8 cellular contexts compared by ENCODE assay signal in the genomic region with DNA sequence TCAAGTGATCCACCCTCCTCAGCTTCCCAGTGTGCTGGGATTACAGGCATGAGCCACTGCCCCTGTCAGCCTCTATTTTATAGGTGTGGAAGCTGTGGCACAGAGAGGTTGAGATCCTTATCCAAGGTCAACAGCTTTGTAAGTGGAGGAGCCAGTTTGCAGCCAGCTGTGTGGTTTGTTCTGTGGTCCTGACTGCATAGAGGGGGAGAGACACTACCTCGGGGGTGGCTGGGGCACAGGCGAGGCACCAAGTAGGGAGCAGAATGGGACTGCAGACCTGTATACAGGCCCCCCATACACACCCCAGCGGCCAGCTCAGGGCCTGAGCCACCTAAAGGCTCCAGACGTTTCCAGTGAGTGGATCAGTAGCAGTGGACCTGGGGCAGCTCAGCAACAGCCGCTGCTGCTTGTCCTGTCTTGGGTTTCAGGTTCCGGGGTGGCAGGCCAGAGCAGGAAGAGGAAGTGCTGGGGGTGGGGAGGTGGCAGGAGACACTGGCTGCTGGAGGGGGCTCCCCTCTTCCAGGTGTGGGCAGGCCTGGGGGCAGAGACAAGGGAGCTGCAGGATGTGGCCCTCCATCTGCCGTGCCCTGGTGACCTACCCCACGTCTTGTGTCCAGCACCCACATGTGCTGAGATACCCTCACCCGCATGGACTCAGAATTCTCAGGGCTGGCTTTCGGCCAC. TPM values are rescaled to one million over a fixed set of nuclear protein-coding genes. Genes with fewer than 3 reads are reported as not detected.
DNase-seq lines count a peak whose midpoint lies in the region; ATAC-seq and TF ChIP-seq lines count a peak whose summit lies in the region.

No MANE protein-coding gene starts in this region.

- no peak overlapping the region for H3K4me3 Mint-ChIP-seq in WTC11

- no peak for TF ChIP-seq POLR2A in stomach (IDR thresholded peaks at IDR 0.05)

- no peak for TF ChIP-seq EP300 in stomach (IDR thresholded peaks at IDR 0.05)

- DNase-seq in NCI-H2196 (lab: John Stamatoyannopoulos, UW; ENCODE audit: unreplicated experiment) (peak; percentile 28), NCI-H2196 treated with DMSO at 0.1 percent for 48 hours (lab: John Stamatoyannopoulos, UW; ENCODE audit: unreplicated experiment) (no peak), WTC11 (ENCODE audit: low spot score) (no peak), cardiac septum (ENCODE audit: low spot score) (peak; percentile 87), stomach (peak; percentile 40), SW480 (ENCODE audit: low spot score) (no peak), HK-2 (ENCODE audit: unreplicated experiment) (no peak), NOMO-1 (lab: John Stamatoyannopoulos, UW; ENCODE audit: unreplicated experiment in 2 of 2) (no peak)

- peak overlapping the region; percentile 60; the same call in 1 of the 2 replicates for H3K27ac Mint-ChIP-seq in WTC11

- CTCF ChIA-PET in WTC11 (lab: Charles Lee): interaction anchor here (0.6 to 3.8 kb wide), 5 partner anchors 11 to 159 kb away, joined by 3 to 15 read pairs (median 3); partner anchors contain the start of gene ORAI1

- H3K36me3 Mint-ChIP-seq in WTC11: peaks cover 14% of the 10 kb centered on the region; the same call in 1 of the 2 replicates

- H3K4me1 Mint-ChIP-seq in WTC11: peaks cover 29% of the 10 kb centered on the region

- H3K27me3 ChIP-seq in stomach: no peaks in the 10 kb centered on the region

- no peaks in the 10 kb centered on the region for H3K27me3 Mint-ChIP-seq in WTC11 (ENCODE audit: low read depth)

- POLR2A ChIA-PET in WTC11 (lab: Charles Lee): interaction anchor here (0.6 to 1.3 kb wide), 3 partner anchors 9 to 58 kb away, joined by 4 to 6 read pairs (median 4); no protein-coding TSS in a partner anchor

- TF ChIP-seq CTCF in WTC11 (IDR thresholded peaks at IDR 0.05) (no peak), stomach (IDR thresholded peaks at IDR 0.05) (no peak)

- H3K4me1 ChIP-seq in stomach: peaks cover 16 to 39% (median 21%) of the 10 kb centered on the region in 4 donors

- peaks cover 10 to 18% (median 18%) of the 10 kb centered on the region in 4 donors for H3K36me3 ChIP-seq in stomach

- H3K9me3 ChIP-seq in stomach: no peaks in the 10 kb centered on the region

- no peaks in the 10 kb centered on the region for H3K9me3 Mint-ChIP-seq in WTC11

- intact Hi-C loops in cardiac septum (cut with DNase I): no loop called here
- intact Hi-C loops in stomach (cut with DNase I; ENCODE audit: low total_unique reads): no loop called here

- H3K27ac ChIP-seq in stomach: peak overlapping the region in 4 of 5 donors; percentile 4 to 71 (median 62)

- ATAC-seq in WTC11: peak; percentile 16; the same call in 1 of the 2 replicates

- no peak overlapping the region for H3K4me3 ChIP-seq in stomach

- WGBS in stomach, 5 donors: 56 to 67% (median 59%) methylated on average over 6 to 10 of the region's 10 CpGs

TF ChIP-seq in WTC11, 78 proteins besides CTCF, POLR2A, EP300 and RAD21:
- TF ChIP-seq, protein P1, sequence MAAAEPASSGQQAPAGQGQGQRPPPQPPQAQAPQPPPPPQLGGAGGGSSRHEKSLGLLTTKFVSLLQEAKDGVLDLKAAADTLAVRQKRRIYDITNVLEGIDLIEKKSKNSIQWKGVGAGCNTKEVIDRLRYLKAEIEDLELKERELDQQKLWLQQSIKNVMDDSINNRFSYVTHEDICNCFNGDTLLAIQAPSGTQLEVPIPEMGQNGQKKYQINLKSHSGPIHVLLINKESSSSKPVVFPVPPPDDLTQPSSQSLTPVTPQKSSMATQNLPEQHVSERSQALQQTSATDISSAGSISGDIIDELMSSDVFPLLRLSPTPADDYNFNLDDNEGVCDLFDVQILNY (CRISPR knock-in tag; IDR thresholded peaks at IDR 0.05): no peak
- no peak for TF ChIP-seq ATF6 (CRISPR knock-in tag; IDR thresholded peaks at IDR 0.05)
- TF ChIP-seq SP1 (CRISPR knock-in tag; conservative IDR thresholded peaks at IDR 0.05): no peak
- TF ChIP-seq JAZF1 (CRISPR knock-in tag; IDR thresholded peaks at IDR 0.05): no peak
- TF ChIP-seq ZNF121 (CRISPR knock-in tag; IDR thresholded peaks at IDR 0.05): 0 out of 2 replicates have a peak, but pooled peaks have one; percentile 25

RNA-seq across cellular contexts. Expression of gene ORAI1, which starts 11.0 kb away (rescaled TPM):
- total RNA-seq in WTC11 (2021) (27.7 to 28.9 TPM (median 28.6 TPM) in 3 replicates), cardiac septum (8.0 TPM), stomach (10 to 100 TPM in 2 of 5 donors, 1 to 10 TPM in 2, under 1 TPM in 1; 0.45 to 37.9 (median 7.9) TPM)
- 10 to 100 TPM in 1 of 3 donors, 1 to 10 TPM in 2; 5.5 to 13.7 (median 9.3) TPM for polyA plus RNA-seq in stomach

RNA-seq across cellular contexts. Expression of gene MORN3, which starts 32.1 kb away (rescaled TPM):
- total RNA-seq in WTC11 (2021) (0.37 to 0.80 TPM (median 0.50 TPM) in 3 replicates), cardiac septum (0.08 TPM), stomach (under 1 TPM in 2 of 5 donors, not detected in 3; under 0.01 to 0.55 TPM)
- under 1 TPM; 0.20 to 0.87 (median 0.46) TPM for polyA plus RNA-seq in stomach

RNA-seq across cellular contexts. Expression of gene KDM2B, which starts 56.5 kb away (rescaled TPM):
- total RNA-seq in WTC11 (2021): 147 to 155 TPM (median 152 TPM) in 3 replicates
- 10.1 TPM for total RNA-seq in cardiac septum
- 10 to 100 TPM in 4 of 5 donors, 1 to 10 TPM in 1; 5.8 to 72.8 (median 17.1) TPM for total RNA-seq in stomach
- 1 to 10 TPM; 7.8 to 9.0 (median 8.0) TPM for polyA plus RNA-seq in stomach

Comparison
In these comparisons a context has a peak if more than half of its experiments do, and no peak if none do; other contexts are left out.
1. DNase-seq: peak in NCI-H2196 (single experiment), cardiac septum (single experiment) and stomach (single experiment); none in NCI-H2196 treated with DMSO at 0.1 percent for 48 hours (single experiment), WTC11 (single experiment), SW480 (single experiment), HK-2 (single experiment) and NOMO-1 (0 of 2).